ENCODE assay signal across 21 cellular contexts in genomic region chr5:8840237-8840636, GRCh38.
"Had no signal": no experiment of that assay in that cellular context is flagged by ENCODE, and none has a peak within 500 bp of the region (broad histone marks: within the 10 kb centered on the region; RNA-seq: fewer than 3 reads in every experiment).

No MANE protein-coding gene starts in this region.

- H3K4me1 ChIP-seq: body of pancreas, gastrocnemius medialis, heart left ventricle had no signal

- H3K27me3 Mint-ChIP-seq: activated T-cell treated with anti-CD3 and anti-CD28 coated beads, Interleukin-2, amount 50 U/mL, for 24 hours; central memory CD8-positive, alpha-beta T cell; naive B cell had no signal

- H3K27me3 ChIP-seq: body of pancreas, gastrocnemius medialis, heart left ventricle had no signal

- DNase-seq: activated CD4-positive, alpha-beta T cell treated with anti-CD3 and anti-CD28 coated beads, Interleukin-2, amount 50 U/mL, for 48 hours; activated effector memory CD4-positive, alpha-beta T cell treated with Interleukin-2 at 50 U/mL for 16 hours; activated T-cell treated with anti-CD3 and anti-CD28 coated beads, Interleukin-2, amount 50 U/mL, for 24 hours; body of pancreas; cortex of kidney; effector memory CD4-positive, alpha-beta T cell; gastrocnemius medialis; heart left ventricle; naive B cell; retina; stimulated activated CD4-positive, alpha-beta T cell treated with anti-CD3 and anti-CD28 coated beads, Interleukin-15, amount 100 ng/mL, for 24 hours; stimulated activated CD4-positive, alpha-beta T cell treated with anti-CD3 and anti-CD28 coated beads, Interleukin-4, amount 100 ng/mL, for 24 hours; stimulated activated naive CD4-positive, alpha-beta T cell; T-helper 1 cell had no signal

- H3K4me3 Mint-ChIP-seq: activated T-cell treated with anti-CD3 and anti-CD28 coated beads, Interleukin-2, amount 50 U/mL, for 24 hours; central memory CD8-positive, alpha-beta T cell; naive B cell; type B pancreatic cell had no signal

- H3K27ac Mint-ChIP-seq: activated naive CD4-positive, alpha-beta T cell treated with anti-CD3 and anti-CD28 coated beads, Interleukin-2, amount 50 U/mL, for 72 hours; activated T-cell treated with anti-CD3 and anti-CD28 coated beads, Interleukin-2, amount 50 U/mL, for 24 hours; naive B cell; type B pancreatic cell had no signal

- H3K9me3 Mint-ChIP-seq: type B pancreatic cell had no signal

- H3K36me3 ChIP-seq: gastrocnemius medialis, heart left ventricle had no signal

- H3K4me1 Mint-ChIP-seq: central memory CD8-positive, alpha-beta T cell; naive B cell had no signal

- H3K9me3 ChIP-seq: body of pancreas, gastrocnemius medialis had no signal

- H3K4me3 ChIP-seq: body of pancreas, gastrocnemius medialis, heart left ventricle had no signal

- ATAC-seq: activated naive CD4-positive, alpha-beta T cell treated with anti-CD3 and anti-CD28 coated beads, Interleukin-2, amount 50 U/mL, for 72 hours; body of pancreas; gastrocnemius medialis; heart left ventricle; left lobe of liver; SK-N-SH treated with all-trans-retinoic acid at 6 μM for 48 hours had no signal

- H3K36me3 Mint-ChIP-seq: naive B cell, type B pancreatic cell had no signal

- H3K27ac ChIP-seq: body of pancreas, epithelial cell of prostate, gastrocnemius medialis, heart left ventricle, VCaP had no signal
